ENCODE assay signal across 18 cellular contexts in the genomic region with DNA sequence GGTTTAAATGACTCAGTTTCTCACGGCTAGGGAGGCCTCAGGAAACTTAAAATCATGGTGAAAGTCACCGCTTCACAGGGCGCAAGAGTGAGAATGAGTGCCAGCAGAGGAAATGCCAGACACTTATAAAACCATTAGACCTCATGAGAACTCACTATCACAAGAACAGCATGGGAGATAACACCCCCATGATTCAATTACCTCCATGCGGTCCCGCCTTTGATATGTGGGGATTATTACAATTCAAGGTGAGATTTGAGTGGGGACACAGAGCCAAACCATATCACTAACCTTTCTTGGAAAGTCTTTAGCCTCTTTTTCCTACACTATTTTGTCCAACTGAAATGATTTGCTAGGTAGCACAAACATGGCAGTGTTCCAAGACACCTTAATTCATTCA.
"Had no signal": no experiment of that assay in that cellular context is flagged by ENCODE, and none has a peak within 500 bp of the region (broad histone marks: within the 10 kb centered on the region; RNA-seq: fewer than 3 reads in every experiment).

No MANE protein-coding gene starts in this region.

- H3K4me1 Mint-ChIP-seq: natural killer cell; stimulated activated naive CD8-positive, alpha-beta T cell treated with anti-CD3 and anti-CD28 coated beads, Interleukin-15, amount 100 ng/mL, for 72 hours had no signal

- H3K4me1 ChIP-seq: lower lobe of right lung, psoas muscle, sigmoid colon, suprapubic skin had no signal

- H3K9me3 ChIP-seq: lower lobe of right lung, ovary, psoas muscle, sigmoid colon, suprapubic skin had no signal

- H3K36me3 ChIP-seq: lower lobe of right lung, ovary, sigmoid colon, suprapubic skin had no signal

- H3K4me3 Mint-ChIP-seq: natural killer cell; stimulated activated naive CD8-positive, alpha-beta T cell treated with anti-CD3 and anti-CD28 coated beads, Interleukin-15, amount 100 ng/mL, for 72 hours; type B pancreatic cell had no signal

- H3K27me3 Mint-ChIP-seq: stimulated activated naive CD8-positive, alpha-beta T cell treated with anti-CD3 and anti-CD28 coated beads, Interleukin-15, amount 100 ng/mL, for 72 hours; type B pancreatic cell had no signal

- ATAC-seq: left ventricle myocardium superior; lower lobe of right lung; natural killer cell; psoas muscle; right cardiac atrium; stimulated activated naive CD8-positive, alpha-beta T cell treated with anti-CD3 and anti-CD28 coated beads, Interleukin-15, amount 100 ng/mL, for 72 hours had no signal

- H3K4me3 ChIP-seq: coronary artery, lower lobe of right lung, ovary, psoas muscle, sigmoid colon, suprapubic skin had no signal

- H3K36me3 Mint-ChIP-seq: natural killer cell, type B pancreatic cell had no signal

- H3K27ac Mint-ChIP-seq: natural killer cell; stimulated activated naive CD8-positive, alpha-beta T cell treated with anti-CD3 and anti-CD28 coated beads, Interleukin-15, amount 100 ng/mL, for 72 hours; type B pancreatic cell had no signal

- H3K27ac ChIP-seq: coronary artery, lower lobe of right lung, ovary, psoas muscle, sigmoid colon, suprapubic skin had no signal

- H3K27me3 ChIP-seq: ovary, sigmoid colon, suprapubic skin had no signal

- DNase-seq: dermis blood vessel endothelial cell; effector memory CD4-positive, alpha-beta T cell; erythroblast; head of caudate nucleus; left ventricle myocardium superior; lower lobe of right lung; natural killer cell; occipital lobe; ovary; posterior cingulate gyrus; psoas muscle; right cardiac atrium; sigmoid colon; stimulated activated naive CD4-positive, alpha-beta T cell; stimulated activated naive CD8-positive, alpha-beta T cell treated with anti-CD3 and anti-CD28 coated beads, Interleukin-15, amount 100 ng/mL, for 72 hours had no signal
